1 cellular context compared by ENCODE assay signal in the genomic region with DNA sequence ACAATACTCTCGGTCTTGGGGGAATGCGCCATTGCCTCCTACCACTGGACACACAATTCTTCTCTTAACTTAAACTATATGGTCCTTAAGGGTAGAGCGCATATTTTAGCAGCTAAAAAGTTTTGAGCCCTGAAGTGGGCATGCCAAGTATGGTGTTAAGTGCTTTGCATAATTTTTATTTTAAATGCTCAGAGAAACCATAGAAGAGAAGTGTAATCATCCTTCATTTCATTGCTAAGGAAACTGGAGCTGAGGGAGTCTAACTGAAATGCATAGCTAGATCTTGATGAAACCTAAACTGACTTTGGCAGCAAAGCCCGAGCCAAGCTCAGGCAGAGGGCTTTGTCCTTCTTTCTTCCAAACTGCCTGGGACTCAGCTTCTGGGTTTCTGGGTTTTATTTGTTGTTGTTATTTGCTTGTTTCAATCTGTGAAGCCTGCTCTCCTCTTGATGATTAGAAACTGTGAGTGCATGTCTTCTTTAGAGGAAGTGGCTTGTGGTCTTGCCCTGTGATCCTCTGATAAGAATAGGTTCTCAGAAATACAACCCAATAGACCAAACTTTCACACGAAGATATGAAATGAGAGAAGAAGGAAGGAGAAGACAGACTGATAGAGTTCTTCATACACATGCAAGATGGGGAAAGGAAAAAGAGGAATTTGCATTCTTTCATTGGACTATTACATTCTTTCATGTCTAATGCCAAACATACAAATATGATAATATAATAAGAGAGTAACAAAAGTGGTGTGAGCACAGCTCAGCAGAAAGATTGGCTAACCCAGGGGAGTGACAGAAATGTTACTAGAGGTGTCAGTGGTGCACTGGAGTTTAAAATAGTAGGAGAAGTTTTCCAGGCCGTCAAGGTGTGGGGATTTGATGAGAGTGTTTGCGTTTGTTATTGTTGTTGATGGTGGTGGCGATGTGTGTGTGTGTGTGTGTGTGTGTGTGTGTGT.
A peak's percentile ranks its signal among the peaks of the same experiment; 100 is the strongest.
TF ChIP-seq lines count a peak whose summit lies in the region.

No MANE protein-coding gene starts in this region.

TF ChIP-seq in K562, 482 proteins besides CTCF, POLR2A, EP300 and RAD21 (continued from another document and continues in another):
- TF ChIP-seq ETV1 (tag; conservative IDR thresholded peaks at IDR 0.05; ENCODE audit: low read depth): peak; percentile 82
- peak; percentile 79 for TF ChIP-seq MEIS2 (IDR thresholded peaks at IDR 0.05; ENCODE audit: partially characterized antibody)
- no peak for TF ChIP-seq ZFX (CRISPR knock-in tag; IDR thresholded peaks at IDR 0.05)
- TF ChIP-seq DPF2 (IDR thresholded peaks at IDR 0.05): peak; percentile 94
- TF ChIP-seq GABPA (tag; conservative IDR thresholded peaks at IDR 0.05; ENCODE audit: low read depth): peak; percentile 60
- peak; percentile 43 for TF ChIP-seq EP400 (IDR thresholded peaks at IDR 0.05)
- no peak for TF ChIP-seq FOXK1 (CRISPR knock-in tag; IDR thresholded peaks at IDR 0.05; ENCODE audit: borderline replicate concordance)
- peak; percentile 40; the same call in 1 of the 2 replicates for TF ChIP-seq ELF2 (CRISPR knock-in tag; IDR thresholded peaks at IDR 0.05)
- 0 out of 2 replicates have a peak, but pooled peaks have one; percentile 35 for TF ChIP-seq ADNP (tag; IDR thresholded peaks at IDR 0.05)
- peak; percentile 57 for TF ChIP-seq CREM (IDR thresholded peaks at IDR 0.05; ENCODE audit: low read depth)
- TF ChIP-seq MTA2 (IDR thresholded peaks at IDR 0.05; ENCODE audit: low read depth): peak; percentile 88
- peak; percentile 76 for TF ChIP-seq NFIC (IDR thresholded peaks at IDR 0.05)
- TF ChIP-seq EHMT2 (IDR thresholded peaks at IDR 0.05): peak; percentile 23; the same call in 1 of the 2 replicates
- TF ChIP-seq, protein P1, sequence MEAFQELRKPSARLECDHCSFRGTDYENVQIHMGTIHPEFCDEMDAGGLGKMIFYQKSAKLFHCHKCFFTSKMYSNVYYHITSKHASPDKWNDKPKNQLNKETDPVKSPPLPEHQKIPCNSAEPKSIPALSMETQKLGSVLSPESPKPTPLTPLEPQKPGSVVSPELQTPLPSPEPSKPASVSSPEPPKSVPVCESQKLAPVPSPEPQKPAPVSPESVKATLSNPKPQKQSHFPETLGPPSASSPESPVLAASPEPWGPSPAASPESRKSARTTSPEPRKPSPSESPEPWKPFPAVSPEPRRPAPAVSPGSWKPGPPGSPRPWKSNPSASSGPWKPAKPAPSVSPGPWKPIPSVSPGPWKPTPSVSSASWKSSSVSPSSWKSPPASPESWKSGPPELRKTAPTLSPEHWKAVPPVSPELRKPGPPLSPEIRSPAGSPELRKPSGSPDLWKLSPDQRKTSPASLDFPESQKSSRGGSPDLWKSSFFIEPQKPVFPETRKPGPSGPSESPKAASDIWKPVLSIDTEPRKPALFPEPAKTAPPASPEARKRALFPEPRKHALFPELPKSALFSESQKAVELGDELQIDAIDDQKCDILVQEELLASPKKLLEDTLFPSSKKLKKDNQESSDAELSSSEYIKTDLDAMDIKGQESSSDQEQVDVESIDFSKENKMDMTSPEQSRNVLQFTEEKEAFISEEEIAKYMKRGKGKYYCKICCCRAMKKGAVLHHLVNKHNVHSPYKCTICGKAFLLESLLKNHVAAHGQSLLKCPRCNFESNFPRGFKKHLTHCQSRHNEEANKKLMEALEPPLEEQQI (IDR thresholded peaks at IDR 0.05): peak; percentile 84
- TF ChIP-seq ELK3 (CRISPR knock-in tag; IDR thresholded peaks at IDR 0.05): no peak
- TF ChIP-seq NCOA2 (IDR thresholded peaks at IDR 0.05; ENCODE audit: partially characterized antibody in 2 of 2): peak in 1 of 2 experiments; percentile 64
- TF ChIP-seq ZBED1 (IDR thresholded peaks at IDR 0.05): 0 out of 2 replicates have a peak, but pooled peaks have one; percentile 54
- no peak for TF ChIP-seq ZNF212 (CRISPR knock-in tag; IDR thresholded peaks at IDR 0.05)
- no peak for TF ChIP-seq HNRNPK (IDR thresholded peaks at IDR 0.05; ENCODE audit: low read depth, low read length, poor library complexity, severe bottlenecking)
- TF ChIP-seq, protein P2, sequence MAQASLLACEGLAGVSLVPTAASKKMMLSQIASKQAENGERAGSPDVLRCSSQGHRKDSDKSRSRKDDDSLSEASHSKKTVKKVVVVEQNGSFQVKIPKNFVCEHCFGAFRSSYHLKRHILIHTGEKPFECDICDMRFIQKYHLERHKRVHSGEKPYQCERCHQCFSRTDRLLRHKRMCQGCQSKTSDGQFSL (CRISPR knock-in tag; IDR thresholded peaks at IDR 0.05): no peak
- TF ChIP-seq, protein P2 (tag; IDR thresholded peaks at IDR 0.05): no peak
- TF ChIP-seq, protein P3, sequence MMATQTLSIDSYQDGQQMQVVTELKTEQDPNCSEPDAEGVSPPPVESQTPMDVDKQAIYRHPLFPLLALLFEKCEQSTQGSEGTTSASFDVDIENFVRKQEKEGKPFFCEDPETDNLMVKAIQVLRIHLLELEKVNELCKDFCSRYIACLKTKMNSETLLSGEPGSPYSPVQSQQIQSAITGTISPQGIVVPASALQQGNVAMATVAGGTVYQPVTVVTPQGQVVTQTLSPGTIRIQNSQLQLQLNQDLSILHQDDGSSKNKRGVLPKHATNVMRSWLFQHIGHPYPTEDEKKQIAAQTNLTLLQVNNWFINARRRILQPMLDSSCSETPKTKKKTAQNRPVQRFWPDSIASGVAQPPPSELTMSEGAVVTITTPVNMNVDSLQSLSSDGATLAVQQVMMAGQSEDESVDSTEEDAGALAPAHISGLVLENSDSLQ (IDR thresholded peaks at IDR 0.05): peak; percentile 39
- peak; percentile 65; the same call in 1 of the 2 replicates for TF ChIP-seq CTBP1 (IDR thresholded peaks at IDR 0.05; ENCODE audit: borderline replicate concordance)
- TF ChIP-seq CBX3 (IDR thresholded peaks at IDR 0.05; ENCODE audit: borderline replicate concordance in 1 of 2, low read length in 2 of 2): peak in 1 of 2 experiments; percentile 57; a peak in 1 of 3 replicates
- peak; percentile 69; the same call in 1 of the 2 replicates for TF ChIP-seq NCOA1 (IDR thresholded peaks at IDR 0.05; ENCODE audit: low read depth)
- peak in 1 of 2 experiments; percentile 85; a peak in 1 of 4 replicates for TF ChIP-seq ARNT (IDR thresholded peaks at IDR 0.05)
- TF ChIP-seq FOSL1 (tag; conservative IDR thresholded peaks at IDR 0.05): peak; percentile 81
- peak; percentile 22 for TF ChIP-seq TAF9B (IDR thresholded peaks at IDR 0.05; ENCODE audit: partially characterized antibody)
- no peak for TF ChIP-seq RBBP5 (IDR thresholded peaks at IDR 0.05; ENCODE audit: borderline replicate concordance, insufficient read depth, low read length, poor library complexity, severe bottlenecking)
- TF ChIP-seq HMGN3 (IDR thresholded peaks at IDR 0.05; ENCODE audit: borderline replicate concordance, extremely low read depth, insufficient read length, low read depth, low read length): peak; percentile 73
- TF ChIP-seq TARDBP (IDR thresholded peaks at IDR 0.05): no peak; the same call in 1 of the 2 replicates
- TF ChIP-seq, protein P4, sequence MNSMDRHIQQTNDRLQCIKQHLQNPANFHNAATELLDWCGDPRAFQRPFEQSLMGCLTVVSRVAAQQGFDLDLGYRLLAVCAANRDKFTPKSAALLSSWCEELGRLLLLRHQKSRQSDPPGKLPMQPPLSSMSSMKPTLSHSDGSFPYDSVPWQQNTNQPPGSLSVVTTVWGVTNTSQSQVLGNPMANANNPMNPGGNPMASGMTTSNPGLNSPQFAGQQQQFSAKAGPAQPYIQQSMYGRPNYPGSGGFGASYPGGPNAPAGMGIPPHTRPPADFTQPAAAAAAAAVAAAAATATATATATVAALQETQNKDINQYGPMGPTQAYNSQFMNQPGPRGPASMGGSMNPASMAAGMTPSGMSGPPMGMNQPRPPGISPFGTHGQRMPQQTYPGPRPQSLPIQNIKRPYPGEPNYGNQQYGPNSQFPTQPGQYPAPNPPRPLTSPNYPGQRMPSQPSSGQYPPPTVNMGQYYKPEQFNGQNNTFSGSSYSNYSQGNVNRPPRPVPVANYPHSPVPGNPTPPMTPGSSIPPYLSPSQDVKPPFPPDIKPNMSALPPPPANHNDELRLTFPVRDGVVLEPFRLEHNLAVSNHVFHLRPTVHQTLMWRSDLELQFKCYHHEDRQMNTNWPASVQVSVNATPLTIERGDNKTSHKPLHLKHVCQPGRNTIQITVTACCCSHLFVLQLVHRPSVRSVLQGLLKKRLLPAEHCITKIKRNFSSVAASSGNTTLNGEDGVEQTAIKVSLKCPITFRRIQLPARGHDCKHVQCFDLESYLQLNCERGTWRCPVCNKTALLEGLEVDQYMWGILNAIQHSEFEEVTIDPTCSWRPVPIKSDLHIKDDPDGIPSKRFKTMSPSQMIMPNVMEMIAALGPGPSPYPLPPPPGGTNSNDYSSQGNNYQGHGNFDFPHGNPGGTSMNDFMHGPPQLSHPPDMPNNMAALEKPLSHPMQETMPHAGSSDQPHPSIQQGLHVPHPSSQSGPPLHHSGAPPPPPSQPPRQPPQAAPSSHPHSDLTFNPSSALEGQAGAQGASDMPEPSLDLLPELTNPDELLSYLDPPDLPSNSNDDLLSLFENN (IDR thresholded peaks at IDR 0.05; ENCODE audit: low read depth in 2 of 2, low read length in 2 of 2): peak in 1 of 2 experiments; percentile 54; a peak in 1 of 4 replicates
- TF ChIP-seq ATF2 (CRISPR knock-in tag; IDR thresholded peaks at IDR 0.05): no peak
- TF ChIP-seq TCF7L2 (IDR thresholded peaks at IDR 0.05; ENCODE audit: low read depth, low read length): no peak
- TF ChIP-seq, protein P5, sequence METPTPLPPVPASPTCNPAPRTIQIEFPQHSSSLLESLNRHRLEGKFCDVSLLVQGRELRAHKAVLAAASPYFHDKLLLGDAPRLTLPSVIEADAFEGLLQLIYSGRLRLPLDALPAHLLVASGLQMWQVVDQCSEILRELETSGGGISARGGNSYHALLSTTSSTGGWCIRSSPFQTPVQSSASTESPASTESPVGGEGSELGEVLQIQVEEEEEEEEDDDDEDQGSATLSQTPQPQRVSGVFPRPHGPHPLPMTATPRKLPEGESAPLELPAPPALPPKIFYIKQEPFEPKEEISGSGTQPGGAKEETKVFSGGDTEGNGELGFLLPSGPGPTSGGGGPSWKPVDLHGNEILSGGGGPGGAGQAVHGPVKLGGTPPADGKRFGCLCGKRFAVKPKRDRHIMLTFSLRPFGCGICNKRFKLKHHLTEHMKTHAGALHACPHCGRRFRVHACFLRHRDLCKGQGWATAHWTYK (CRISPR knock-in tag; IDR thresholded peaks at IDR 0.05): 0 out of 2 replicates have a peak, but pooled peaks have one; percentile 24
- peak; percentile 97 for TF ChIP-seq PML (IDR thresholded peaks at IDR 0.05; ENCODE audit: low read length)
- 0 out of 2 replicates have a peak, but pooled peaks have one; percentile 21 for TF ChIP-seq SP1 (CRISPR knock-in tag; IDR thresholded peaks at IDR 0.05)
- peak in 1 of 2 experiments; percentile 88; a peak in 1 of 4 replicates for TF ChIP-seq ETV6 (IDR thresholded peaks at IDR 0.05; ENCODE audit: borderline replicate concordance in 1 of 2, low read depth in 2 of 2, low read length in 1 of 2)
- TF ChIP-seq ETV6 (CRISPR knock-in tag; IDR thresholded peaks at IDR 0.05; ENCODE audit: borderline replicate concordance): no peak
- peak; percentile 93; the same call in 1 of the 2 replicates for TF ChIP-seq ESRRA (IDR thresholded peaks at IDR 0.05; ENCODE audit: borderline replicate concordance, low read depth)
- peak; percentile 98 for TF ChIP-seq TEAD4 (IDR thresholded peaks at IDR 0.05; ENCODE audit: low read length)
- no peak for TF ChIP-seq TEAD4 (CRISPR knock-in tag; IDR thresholded peaks at IDR 0.05; ENCODE audit: borderline replicate concordance)
- TF ChIP-seq HEY1 (CRISPR knock-in tag; IDR thresholded peaks at IDR 0.05; ENCODE audit: borderline replicate concordance): peak; percentile 83; the same call in 1 of the 2 replicates
- TF ChIP-seq RFX1 (IDR thresholded peaks at IDR 0.05): 0 out of 2 replicates have a peak, but pooled peaks have one; percentile 4
- 0 out of 2 replicates have a peak, but pooled peaks have one; percentile 62 for TF ChIP-seq MEF2D (tag; conservative IDR thresholded peaks at IDR 0.05; ENCODE audit: low read depth)
- peak; percentile 95 for TF ChIP-seq HDAC3 (IDR thresholded peaks at IDR 0.05; ENCODE audit: borderline replicate concordance, partially characterized antibody)
- 0 out of 2 replicates have a peak, but pooled peaks have one; percentile 17 for TF ChIP-seq CREB1 (IDR thresholded peaks at IDR 0.05)
- TF ChIP-seq CREB1 (CRISPR knock-in tag; IDR thresholded peaks at IDR 0.05): no peak
- TF ChIP-seq, protein P6, sequence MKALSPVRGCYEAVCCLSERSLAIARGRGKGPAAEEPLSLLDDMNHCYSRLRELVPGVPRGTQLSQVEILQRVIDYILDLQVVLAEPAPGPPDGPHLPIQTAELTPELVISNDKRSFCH (CRISPR knock-in tag; IDR thresholded peaks at IDR 0.05): no peak
- TF ChIP-seq, protein P6 (tag; IDR thresholded peaks at IDR 0.05): no peak
- 0 out of 2 replicates have a peak, but pooled peaks have one; percentile 29 for TF ChIP-seq ZNF175 (CRISPR knock-in tag; IDR thresholded peaks at IDR 0.05; ENCODE audit: low read depth)
- peak; percentile 18; the same call in 1 of the 2 replicates for TF ChIP-seq MTA3 (IDR thresholded peaks at IDR 0.05; ENCODE audit: borderline replicate concordance)
- TF ChIP-seq LCOR (CRISPR knock-in tag; IDR thresholded peaks at IDR 0.05): 0 out of 2 replicates have a peak, but pooled peaks have one; percentile 32
- no peak for TF ChIP-seq GABPB1 (CRISPR knock-in tag; IDR thresholded peaks at IDR 0.05)
- peak; percentile 99 for TF ChIP-seq STAT5A (IDR thresholded peaks at IDR 0.05; ENCODE audit: borderline replicate concordance, low read length)
- no peak for TF ChIP-seq PYGO2 (tag; IDR thresholded peaks at IDR 0.05)
